In the genomic region with DNA sequence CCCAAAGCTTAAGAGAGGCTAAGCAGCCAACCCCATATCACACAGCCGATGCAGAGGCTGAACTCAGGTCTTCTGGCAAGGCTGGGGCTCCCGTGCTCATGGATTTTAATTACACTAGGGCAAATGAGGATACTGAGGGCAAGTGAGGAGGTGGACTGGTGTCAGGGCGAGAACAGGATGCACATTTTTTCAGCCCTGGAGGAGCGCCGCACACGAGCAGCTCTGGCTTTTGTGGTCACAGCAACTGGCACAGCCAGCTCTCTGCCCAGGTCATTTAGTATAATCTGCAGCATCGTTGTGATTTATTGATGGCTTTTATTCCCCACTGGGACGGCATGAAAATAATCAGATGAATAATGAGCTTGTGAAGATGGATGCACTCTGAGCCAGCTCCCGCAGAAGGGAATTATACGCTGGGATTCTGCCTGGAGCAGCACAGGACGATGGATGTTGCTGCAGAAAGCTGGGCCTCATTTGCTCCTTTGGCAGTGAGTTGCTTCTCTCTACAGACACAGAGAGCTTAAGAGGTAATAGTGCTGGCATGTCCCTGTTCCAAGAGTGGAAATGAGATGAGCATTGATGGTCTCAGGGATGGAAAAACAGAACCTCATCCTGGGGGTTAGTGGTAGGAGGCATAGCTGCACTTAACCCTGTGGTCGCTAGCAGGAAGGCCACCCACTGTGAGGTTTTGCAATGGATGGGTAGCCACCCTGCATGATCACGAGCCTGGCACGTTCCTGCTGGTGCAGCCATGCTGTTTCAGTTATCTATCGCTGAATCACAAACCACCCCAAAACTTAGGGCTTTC, we compare ENCODE assay signal across 16 cellular contexts.
DNase-seq lines count a peak whose midpoint lies in the region; ATAC-seq and TF ChIP-seq lines count a peak whose summit lies in the region.
"Had no signal": no experiment of that assay in that cellular context is flagged by ENCODE, and none has a peak within 500 bp of the region (broad histone marks: within the 10 kb centered on the region; RNA-seq: fewer than 3 reads in every experiment).

No MANE protein-coding gene starts in this region.

- H3K4me3 ChIP-seq in SJCRH30 (peak overlapping the region; percentile 6), fibroblast of mammary gland (ENCODE audit: control insufficient read depth, low read depth, low read length) (no peak overlapping the region), aorta (ENCODE audit: low read length in 2 of 2) (no peak overlapping the region)
- H3K4me3 ChIP-seq: A549, lower lobe of right lung had no signal

- H3K36me3 ChIP-seq in SJCRH30 = no peaks in the 10 kb centered on the region
- no peaks in the 10 kb centered on the region for H3K36me3 ChIP-seq in aorta (ENCODE audit: control insufficient read depth in 1 of 2, insufficient read depth in 2 of 2, low read length in 1 of 2)
- H3K36me3 ChIP-seq: lower lobe of right lung had no signal

- H3K27ac Mint-ChIP-seq in activated naive CD8-positive, alpha-beta T cell treated with anti-CD3 and anti-CD28 coated beads, Interleukin-2, amount 50 U/mL, for 24 hours = peak overlapping the region; percentile 21
- H3K27ac Mint-ChIP-seq in activated naive CD8-positive, alpha-beta T cell treated with anti-CD3 and anti-CD28 coated beads for 36 hours = no peak overlapping the region
- H3K27ac Mint-ChIP-seq: activated T-helper 1 cell treated with anti-CD3 and anti-CD28 coated beads, Interleukin-12 subunit alpha, Interleukin-12 subunit beta, Interleukin-2, Interleukin-4 antibody, amounts not matched to agents 30 ng/mL and 10 ng/mL and 1 ng/mL, durations not matched to agents 14 hours and 24 hours and 36 hours; T-helper 1 cell treated with Interleukin-12 subunit alpha and Interleukin-12 subunit beta and Interleukin-4 antibody, amounts not matched to agents 30 μg/mL and 1 μg/mL, for 36 hours had no signal

- no peak for DNase-seq in activated naive CD8-positive, alpha-beta T cell treated with anti-CD3 and anti-CD28 coated beads, Interleukin-2, amount 50 U/mL, for 24 hours
- no peak for DNase-seq in activated naive CD8-positive, alpha-beta T cell treated with anti-CD3 and anti-CD28 coated beads for 36 hours
- DNase-seq in SJCRH30 (peak; percentile 75 to 80), fibroblast of mammary gland (ENCODE audit: low read depth) (peak; percentile 49), aorta (no peak), GM10248 (ENCODE audit: extremely low spot score) (no peak), DMS153 (lab: John Stamatoyannopoulos, UW) (no peak), NCI-H2029 (lab: John Stamatoyannopoulos, UW) (no peak)
- DNase-seq: activated CD4-positive, alpha-beta T cell treated with anti-CD3 and anti-CD28 coated beads, Interleukin-2, amount 50 U/mL, for 1 hour; DND-41; lower lobe of right lung; occipital lobe; stimulated activated CD4-positive, alpha-beta T cell treated with anti-CD3 and anti-CD28 coated beads, Interleukin-15, amount 100 ng/mL, for 24 hours had no signal

- intact Hi-C loops in aorta (cut with DNase I) = no loop called here

- peaks cover 14% of the 10 kb centered on the region for H3K27me3 Mint-ChIP-seq in activated naive CD8-positive, alpha-beta T cell treated with anti-CD3 and anti-CD28 coated beads, Interleukin-2, amount 50 U/mL, for 24 hours
- peaks cover 17% of the 10 kb centered on the region for H3K27me3 Mint-ChIP-seq in activated naive CD8-positive, alpha-beta T cell treated with anti-CD3 and anti-CD28 coated beads for 36 hours

- CTCF ChIA-PET in GM10248 (lab: Yijun Ruan, JAX) = interaction anchor here (1.5 kb wide), 1 partner anchor 13 kb away, joined by 3 read pairs; no protein-coding TSS in a partner anchor

- ATAC-seq in activated naive CD8-positive, alpha-beta T cell treated with anti-CD3 and anti-CD28 coated beads, Interleukin-2, amount 50 U/mL, for 24 hours = no peak
- peak; percentile 68 for ATAC-seq in aorta (ENCODE audit: low FRiP score)
- ATAC-seq: lower lobe of right lung had no signal

- no peaks in the 10 kb centered on the region for H3K27me3 ChIP-seq in SJCRH30
- H3K27me3 ChIP-seq in aorta (ENCODE audit: control insufficient read depth in 1 of 2, insufficient read depth in 2 of 2, low read length in 1 of 2) = no peaks in the 10 kb centered on the region

- H3K4me1 ChIP-seq in SJCRH30 (peaks cover 20% of the 10 kb centered on the region), aorta (ENCODE audit: control insufficient read depth in 1 of 2, insufficient read depth in 2 of 2, low read length in 2 of 2) (no peaks in the 10 kb centered on the region)
- H3K4me1 ChIP-seq: lower lobe of right lung had no signal

- peaks cover 2% of the 10 kb centered on the region for H3K36me3 Mint-ChIP-seq in activated naive CD8-positive, alpha-beta T cell treated with anti-CD3 and anti-CD28 coated beads, Interleukin-2, amount 50 U/mL, for 24 hours (ENCODE audit: low read depth)
- no peaks in the 10 kb centered on the region for H3K36me3 Mint-ChIP-seq in activated naive CD8-positive, alpha-beta T cell treated with anti-CD3 and anti-CD28 coated beads for 36 hours

- no peaks in the 10 kb centered on the region for H3K4me1 Mint-ChIP-seq in activated naive CD8-positive, alpha-beta T cell treated with anti-CD3 and anti-CD28 coated beads, Interleukin-2, amount 50 U/mL, for 24 hours
- H3K4me1 Mint-ChIP-seq in activated naive CD8-positive, alpha-beta T cell treated with anti-CD3 and anti-CD28 coated beads for 36 hours = peaks cover 10% of the 10 kb centered on the region

- WGBS in aorta, 2 donors = 72 to 76% methylated on average over 15 of the region's 15 CpGs

- H3K9me3 ChIP-seq in SJCRH30 (replicated peaks) (peaks cover 6% of the 10 kb centered on the region; the same call in 1 of the 2 replicates), aorta (ENCODE audit: control insufficient read depth, low read length) (no peaks in the 10 kb centered on the region)

- TF ChIP-seq CTCF in fibroblast of mammary gland (conservative IDR thresholded peaks at IDR 0.05; ENCODE audit: control insufficient read depth, insufficient read depth, low read depth, low read length) (no peak), GM10248 (IDR thresholded peaks at IDR 0.05; ENCODE audit: control extremely low read depth, extremely low read depth, low read depth, missing control alignments) (no peak)

- H3K27ac ChIP-seq in SJCRH30 (no peak overlapping the region; the same call in 1 of the 2 replicates), aorta (ENCODE audit: low read depth in 1 of 2, low read length in 2 of 2) (no peak overlapping the region)
- H3K27ac ChIP-seq: A549, lower lobe of right lung had no signal

- POLR2A ChIA-PET in GM10248 (lab: Yijun Ruan, JAX) = interaction anchor here (0.9 kb wide), 1 partner anchor 26 kb away, joined by 3 read pairs; no protein-coding TSS in a partner anchor

- H3K4me3 Mint-ChIP-seq in activated naive CD8-positive, alpha-beta T cell treated with anti-CD3 and anti-CD28 coated beads, Interleukin-2, amount 50 U/mL, for 24 hours = no peak overlapping the region
- H3K4me3 Mint-ChIP-seq in activated naive CD8-positive, alpha-beta T cell treated with anti-CD3 and anti-CD28 coated beads for 36 hours = no peak overlapping the region
- H3K4me3 Mint-ChIP-seq: activated T-helper 1 cell treated with anti-CD3 and anti-CD28 coated beads, Interleukin-12 subunit alpha, Interleukin-12 subunit beta, Interleukin-2, Interleukin-4 antibody, amounts not matched to agents 30 ng/mL and 10 ng/mL and 1 ng/mL, durations not matched to agents 14 hours and 24 hours and 36 hours; T-helper 1 cell treated with Interleukin-12 subunit alpha and Interleukin-12 subunit beta and Interleukin-4 antibody, amounts not matched to agents 30 μg/mL and 1 μg/mL, for 36 hours had no signal

- peaks cover 9% of the 10 kb centered on the region for H3K9me3 Mint-ChIP-seq in activated naive CD8-positive, alpha-beta T cell treated with anti-CD3 and anti-CD28 coated beads, Interleukin-2, amount 50 U/mL, for 24 hours
- peaks cover 6% of the 10 kb centered on the region for H3K9me3 Mint-ChIP-seq in activated naive CD8-positive, alpha-beta T cell treated with anti-CD3 and anti-CD28 coated beads for 36 hours
- H3K9me3 Mint-ChIP-seq: activated T-helper 1 cell treated with anti-CD3 and anti-CD28 coated beads, Interleukin-12 subunit alpha, Interleukin-12 subunit beta, Interleukin-2, Interleukin-4 antibody, amounts not matched to agents 30 ng/mL and 10 ng/mL and 1 ng/mL, durations not matched to agents 14 hours and 24 hours and 36 hours; T-helper 1 cell treated with Interleukin-12 subunit alpha and Interleukin-12 subunit beta and Interleukin-4 antibody, amounts not matched to agents 30 μg/mL and 1 μg/mL, for 36 hours had no signal

Comparison
In these comparisons a context has a peak if more than half of its experiments do, and no peak if none do; other contexts are left out.
1. DNase-seq: peak in SJCRH30 (2 of 2) and fibroblast of mammary gland (single experiment); none in activated naive CD8-positive, alpha-beta T cell treated with anti-CD3 and anti-CD28 coated beads, Interleukin-2, amount 50 U/mL, for 24 hours (single experiment), activated naive CD8-positive, alpha-beta T cell treated with anti-CD3 and anti-CD28 coated beads for 36 hours (single experiment), aorta (0 of 2), GM10248 (single experiment), DMS153 (single experiment) and NCI-H2029 (single experiment).